ENCODE assay signal across 8 cellular contexts in genomic region chr17:62627904-62628603, GRCh38. TPM values are rescaled to one million over a fixed set of nuclear protein-coding genes. Genes with fewer than 3 reads are reported as not detected.
A peak's percentile ranks its signal among the peaks of the same experiment; 100 is the strongest.
DNase-seq lines count a peak whose midpoint lies in the region; ATAC-seq and TF ChIP-seq lines count a peak whose summit lies in the region.

No MANE protein-coding gene starts in this region.

- peak overlapping the region; percentile 51 for H2AFZ ChIP-seq in GM23248

- TF ChIP-seq CTCF in A673 (conservative IDR thresholded peaks at IDR 0.05; ENCODE audit: low read depth, low read length), result no peak
- no peak for TF ChIP-seq CTCF in colonic mucosa (IDR thresholded peaks at IDR 0.05)
- no peak for TF ChIP-seq CTCF in lower lobe of right lung (IDR thresholded peaks at IDR 0.05)

- H3K4me3 ChIP-seq in A673 (ENCODE audit: low read depth, low read length, poor library complexity, severe bottlenecking) (peak overlapping the region; percentile 88), GM23248 (peak overlapping the region; percentile 88), colonic mucosa (peak overlapping the region; percentile 47), lower lobe of right lung (peak overlapping the region; percentile 68)

- no peaks in the 10 kb centered on the region for H4K20me1 ChIP-seq in GM23248 (ENCODE audit: insufficient read depth)

- CTCF ChIA-PET in A673 (lab: Charles Lee), result no interaction called here

- H3K4me2 ChIP-seq in GM23248 (ENCODE audit: unreplicated experiment), result peak overlapping the region; percentile 98

- intact Hi-C loops in A673 (cut with micrococcal nuclease; ENCODE audit: unreplicated experiment) (no loop called here), colonic mucosa (cut with DNase I) (no loop called here), lower lobe of right lung (cut with DNase I) (no loop called here)

- H3F3A ChIP-seq in GM23248 (ENCODE audit: insufficient read depth), result peaks cover 25% of the 10 kb centered on the region

- peak overlapping the region; percentile 95 for H3K9ac ChIP-seq in GM23248
- H3K9ac ChIP-seq in colonic mucosa (ENCODE audit: low read depth in 2 of 2, low read length in 2 of 2), result peak overlapping the region; percentile 21 to 56

- in situ Hi-C loops in GM23248 (cut with MboI), result no loop called here

- H3K9me3 ChIP-seq in A673 (ENCODE audit: low read depth, low read length, poor library complexity, severe bottlenecking) (no peaks in the 10 kb centered on the region), GM23248 (ENCODE audit: low read depth) (no peaks in the 10 kb centered on the region), colonic mucosa (no peaks in the 10 kb centered on the region), lower lobe of right lung (no peaks in the 10 kb centered on the region)

- POLR2A ChIA-PET in A673 (lab: Charles Lee; ENCODE audit: low non-redundant PET), result interaction anchor here (0.6 kb wide), 1 partner anchor 12 kb away, joined by 5 read pairs; no protein-coding TSS in a partner anchor

- no peaks in the 10 kb centered on the region for H3K9me2 ChIP-seq in GM23248 (ENCODE audit: insufficient read depth)

- H3K4me1 ChIP-seq in A673 (ENCODE audit: insufficient read depth, low read length, poor library complexity, severe bottlenecking) (peaks cover 32% of the 10 kb centered on the region), GM23248 (ENCODE audit: insufficient read depth) (peaks cover 25% of the 10 kb centered on the region), colonic mucosa (no peaks in the 10 kb centered on the region), lower lobe of right lung (peaks cover 37% of the 10 kb centered on the region)

- peaks cover 67% of the 10 kb centered on the region for H3K79me2 ChIP-seq in GM23248 (ENCODE audit: insufficient read depth)

- H3K36me3 ChIP-seq in A673 (ENCODE audit: insufficient read depth, low read length, poor library complexity, severe bottlenecking) (no peaks in the 10 kb centered on the region), GM23248 (ENCODE audit: low read depth) (0 out of 2 replicates have a peak, but pooled peaks cover 4% of the 10 kb centered on the region), colonic mucosa (no peaks in the 10 kb centered on the region), lower lobe of right lung (no peaks in the 10 kb centered on the region)

- peak overlapping the region; percentile 90 for H3K27ac ChIP-seq in A673 (ENCODE audit: low read depth, low read length, poor library complexity, severe bottlenecking)
- peak overlapping the region; percentile 98 for H3K27ac ChIP-seq in GM23248
- peak overlapping the region; percentile 76 for H3K27ac ChIP-seq in colonic mucosa
- peak overlapping the region; percentile 86 for H3K27ac ChIP-seq in lower lobe of right lung

- DNase-seq in A673 (ENCODE audit: low spot score) (peak; percentile 87), GM23248 (peak; percentile 85), colonic mucosa (peak; percentile 39), lower lobe of right lung (peak; percentile 63), NCI-H774 (lab: John Stamatoyannopoulos, UW) (no peak)
- DNase-seq in stimulated activated CD8-positive, alpha-beta memory T cell treated with anti-CD3 and anti-CD28 coated beads, Interleukin-15, amount 100 ng/mL, for 48 hours (ENCODE audit: low read depth in 2 of 2), result peak; percentile 23 to 28
- no peak for DNase-seq in central memory CD4-positive, alpha-beta T cell

- 1% methylated on average over 45 to 60 of the region's 61 CpGs for WGBS in GM23248 (ENCODE audit: low coverage in 1 of 2, low lambda C conversion rate in 2 of 2, missing lambda C conversion rate in 2 of 2), 2 experiments

- ATAC-seq in SK-N-SH treated with all-trans-retinoic acid at 6 μM for 48 hours, result peak; percentile 48
- ATAC-seq in lower lobe of right lung, result peak; percentile 56 to 61

- no peaks in the 10 kb centered on the region for H3K27me3 ChIP-seq in A673 (replicated peaks; ENCODE audit: insufficient read depth, low read depth, low read length, poor library complexity)
- no peaks in the 10 kb centered on the region for H3K27me3 ChIP-seq in GM23248 (replicated peaks; ENCODE audit: insufficient read depth)
- H3K27me3 ChIP-seq in colonic mucosa, result peaks cover 24% of the 10 kb centered on the region
- peaks cover 14% of the 10 kb centered on the region for H3K27me3 ChIP-seq in lower lobe of right lung (ENCODE audit: low read depth)

- BruUV-seq in A673 (replicated peaks; lab: Mats Ljungman, UMichigan), result no TSS peak

TF ChIP-seq in SK-N-SH treated with all-trans-retinoic acid at 6 μM for 48 hours, 23 proteins besides CTCF, POLR2A, EP300 and RAD21:
- TF ChIP-seq ZNF565 (CRISPR knock-in tag; conservative IDR thresholded peaks at IDR 0.05; ENCODE audit: low read depth) (no peak), PATZ1 (CRISPR knock-in tag; IDR thresholded peaks at IDR 0.05; ENCODE audit: borderline replicate concordance) (0 out of 2 replicates have a peak, but pooled peaks have one; percentile 26)

RNA-seq across cellular contexts. Expression of gene MRC2, which starts 0.6 kb away (rescaled TPM):
- total RNA-seq in A673 (2021), result 34.3 and 57.1 TPM in 2 replicates
- 675 and 756 TPM in 2 replicates for total RNA-seq in GM23248 (2014; rRNA removed; shearing (Covaris generic))
- polyA plus RNA-seq in GM23248 (2016; fragmentation: Nextera tagmentation; extraction: Ambion mirVana), result 221 and 222 TPM in 2 replicates
- 10 to 100 TPM in 1 of 2 donors, 1 to 10 TPM in 1; 6.4 to 10.9 TPM for total RNA-seq in colonic mucosa
- 91.2 TPM for total RNA-seq in lower lobe of right lung

Comparison
In these comparisons a context has a peak if more than half of its experiments do, and no peak if none do; other contexts are left out.
1. DNase-seq: peak in A673 (single experiment), GM23248 (single experiment), colonic mucosa (single experiment), lower lobe of right lung (single experiment) and stimulated activated CD8-positive, alpha-beta memory T cell treated with anti-CD3 and anti-CD28 coated beads, Interleukin-15, amount 100 ng/mL, for 48 hours (2 of 2); none in central memory CD4-positive, alpha-beta T cell (single experiment) and NCI-H774 (single experiment).
2. Peak in every context shown above with its lines, with median percentiles within 50 percentile points of each other: H3K27ac ChIP-seq and H3K4me3 ChIP-seq.